23 cellular contexts compared by ENCODE assay signal in the genomic region with DNA sequence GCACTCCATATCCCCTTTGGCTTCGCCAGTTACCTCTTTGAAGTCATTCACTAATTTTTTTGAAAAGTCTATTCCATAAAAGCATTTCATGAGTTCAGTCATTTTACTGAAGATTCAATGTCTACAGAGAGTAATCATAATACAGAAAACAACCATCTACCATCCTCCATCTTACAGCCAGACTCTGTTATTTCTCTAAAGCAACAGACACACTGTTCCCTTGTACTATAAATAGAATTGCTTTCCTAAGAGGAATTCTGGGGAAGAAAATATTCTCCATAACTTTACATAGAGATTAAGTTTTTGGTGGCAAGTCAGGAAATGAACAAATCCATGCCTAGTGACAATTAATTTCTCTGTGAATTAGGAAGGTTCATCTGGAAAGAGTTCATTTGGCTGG. TPM values are rescaled to one million over a fixed set of nuclear protein-coding genes. Genes with fewer than 3 reads are reported as not detected.
DNase-seq lines count a peak whose midpoint lies in the region; ATAC-seq and TF ChIP-seq lines count a peak whose summit lies in the region.
"Had no signal": no experiment of that assay in that cellular context is flagged by ENCODE, and none has a peak within 500 bp of the region (broad histone marks: within the 10 kb centered on the region; RNA-seq: fewer than 3 reads in every experiment).

No MANE protein-coding gene starts in this region.

- POLR2A ChIA-PET in OCI-LY7 (lab: Charles Lee) = interaction anchor here (0.7 kb wide), 1 partner anchor 86 kb away, joined by 3 read pairs; no protein-coding TSS in a partner anchor

- H3K4me1 ChIP-seq in heart left ventricle (peaks cover 0 to 4% (median 0%) of the 10 kb centered on the region in 12 donors), right atrium auricular region (no peaks in the 10 kb centered on the region), parathyroid adenoma (no peaks in the 10 kb centered on the region), OCI-LY7 (ENCODE audit: insufficient read depth, low read length, poor library complexity, severe bottlenecking) (no peaks in the 10 kb centered on the region)
- H3K4me1 ChIP-seq: Caco-2 had no signal

- H2AFZ ChIP-seq in parathyroid adenoma = peak overlapping the region; percentile 56
- no peak overlapping the region for H2AFZ ChIP-seq in OCI-LY7 (ENCODE audit: low read length)
- H2AFZ ChIP-seq: GM23338, PC-9 had no signal

- TF ChIP-seq CTCF in heart left ventricle (IDR thresholded peaks at IDR 0.05) = no peak
- no peak for TF ChIP-seq CTCF in right atrium auricular region (IDR thresholded peaks at IDR 0.05)
- no peak for TF ChIP-seq CTCF in parathyroid adenoma (IDR thresholded peaks at IDR 0.05)
- no peak for TF ChIP-seq CTCF in lower leg skin (IDR thresholded peaks at IDR 0.05)
- no peak for TF ChIP-seq CTCF in OCI-LY7 (conservative IDR thresholded peaks at IDR 0.05; ENCODE audit: low read length)

- 56 to 91% (median 71%) methylated on average over 1 of the region's 1 CpG for WGBS in heart left ventricle, 4 donors
- WGBS in lower leg skin, 2 donors = 59 to 71% methylated on average over 1 of the region's 1 CpG

- H3K79me2 ChIP-seq in parathyroid adenoma (no peaks in the 10 kb centered on the region), OCI-LY7 (ENCODE audit: insufficient read depth, low read depth, low read length) (no peaks in the 10 kb centered on the region)

- no peaks in the 10 kb centered on the region for H3K9me3 ChIP-seq in heart left ventricle
- H3K9me3 ChIP-seq in right atrium auricular region = no peaks in the 10 kb centered on the region
- H3K9me3 ChIP-seq in parathyroid adenoma (ENCODE audit: control insufficient read depth, low read length) = no peaks in the 10 kb centered on the region
- H3K9me3 ChIP-seq in OCI-LY7 (ENCODE audit: low read length) = no peaks in the 10 kb centered on the region
- H3K9me3 ChIP-seq: Caco-2, MG63 had no signal

- intact Hi-C loops in heart left ventricle (cut with DNase I) (no loop called here), lower leg skin (cut with DNase I; ENCODE audit: low total_unique reads) (no loop called here), OCI-LY7 (cut with micrococcal nuclease; ENCODE audit: unreplicated experiment) (no loop called here)

- H3K4me2 ChIP-seq in parathyroid adenoma (ENCODE audit: low read length) = no peak overlapping the region
- no peak overlapping the region for H3K4me2 ChIP-seq in OCI-LY7 (ENCODE audit: low read length)
- H3K4me2 ChIP-seq: BLaER1 treated with 17β-estradiol and CSF1 and Interleukin-3, amounts not matched to agents 10 nM and 100 nM; GM23338; PC-9 had no signal

- H3K9me2 ChIP-seq in OCI-LY7 (ENCODE audit: insufficient read depth, low read length) = no peaks in the 10 kb centered on the region

- H3K36me3 ChIP-seq in heart left ventricle = no peaks in the 10 kb centered on the region
- no peaks in the 10 kb centered on the region for H3K36me3 ChIP-seq in right atrium auricular region
- no peaks in the 10 kb centered on the region for H3K36me3 ChIP-seq in parathyroid adenoma (ENCODE audit: control insufficient read depth, insufficient read depth, low read length)
- H3K36me3 ChIP-seq in OCI-LY7 (ENCODE audit: insufficient read depth, low read length) = no peaks in the 10 kb centered on the region
- H3K36me3 ChIP-seq: MG63 had no signal

- H3K4me3 ChIP-seq in heart left ventricle = no peak overlapping the region
- H3K4me3 ChIP-seq in right atrium auricular region = no peak overlapping the region
- no peak overlapping the region for H3K4me3 ChIP-seq in parathyroid adenoma (ENCODE audit: low read depth, low read length)
- H3K4me3 ChIP-seq in lower leg skin (ENCODE audit: low read depth, poor library complexity, severe bottlenecking) = no peak overlapping the region
- no peak overlapping the region for H3K4me3 ChIP-seq in OCI-LY7 (ENCODE audit: low read depth, low read length, poor library complexity, severe bottlenecking)
- H3K4me3 ChIP-seq: BLaER1 treated with 17β-estradiol and CSF1 and Interleukin-3, amounts not matched to agents 10 nM and 100 nM; GM23338; K562; MG63; PC-9 had no signal

- no TSS peak for BruUV-seq in OCI-LY7 (replicated peaks; lab: Mats Ljungman, UMichigan)

- no peaks in the 10 kb centered on the region for H3K27me3 ChIP-seq in heart left ventricle
- H3K27me3 ChIP-seq in right atrium auricular region = no peaks in the 10 kb centered on the region
- H3K27me3 ChIP-seq in parathyroid adenoma (ENCODE audit: control insufficient read depth, insufficient read depth, low read length) = no peaks in the 10 kb centered on the region
- H3K27me3 ChIP-seq: BLaER1 treated with 17β-estradiol and CSF1 and Interleukin-3, amounts not matched to agents 10 nM and 100 nM; MG63 had no signal

- TF ChIP-seq POLR2A in heart left ventricle (IDR thresholded peaks at IDR 0.05) (no peak), lower leg skin (IDR thresholded peaks at IDR 0.05) (no peak)

- H3K27ac ChIP-seq in heart left ventricle = peak overlapping the region in 9 of 12 donors; percentile 18 to 63 (median 52)
- peak overlapping the region in 1 of 2 donors; percentile 29 for H3K27ac ChIP-seq in right atrium auricular region
- H3K27ac ChIP-seq in parathyroid adenoma = no peak overlapping the region
- no peak overlapping the region for H3K27ac ChIP-seq in OCI-LY7 (ENCODE audit: low read depth, low read length, poor library complexity, severe bottlenecking)
- H3K27ac ChIP-seq: BLaER1 treated with 17β-estradiol and CSF1 and Interleukin-3, amounts not matched to agents 10 nM and 100 nM; PC-9 had no signal

- H3K9ac ChIP-seq in parathyroid adenoma = no peak overlapping the region
- H3K9ac ChIP-seq: BLaER1 treated with 17β-estradiol and CSF1 and Interleukin-3, amounts not matched to agents 10 nM and 100 nM had no signal

- CTCF ChIA-PET in OCI-LY7 (lab: Charles Lee; ENCODE audit: unreplicated experiment) = no interaction called here

- no peaks in the 10 kb centered on the region for H4K20me1 ChIP-seq in OCI-LY7 (ENCODE audit: insufficient read depth, low read length)
- H4K20me1 ChIP-seq: BLaER1 treated with 17β-estradiol and CSF1 and Interleukin-3, amounts not matched to agents 10 nM and 100 nM had no signal

- DNase-seq in heart left ventricle (no peak), right atrium auricular region (ENCODE audit: low spot score) (no peak), cerebellar cortex (ENCODE audit: low spot score) (peak; percentile 28), superior temporal gyrus (ENCODE audit: extremely low spot score) (peak; percentile 22), lower leg skin (ENCODE audit: low spot score in 2 of 2) (no peak), OCI-LY7 (ENCODE audit: low spot score) (no peak)
- DNase-seq: 8988T; Caco-2; CD4-positive, alpha-beta memory T cell; DND-41; HCEC 1CT; MG63; NCI-H1694 treated with DMSO at 0.1 percent for 48 hours; NCI-H2081 treated with DMSO at 0.1 percent for 48 hours; NCI-H446 treated with DMSO at 0.1 percent for 48 hours; NCI-H526 treated with DMSO at 0.1 percent for 48 hours; PC-9; RPMI8226 had no signal

- ATAC-seq in heart left ventricle (peak in 2 of 4 donors; percentile 51 to 52), SK-N-SH treated with all-trans-retinoic acid at 6 μM for 48 hours (no peak)
- ATAC-seq: GM23338, K562 had no signal

TF ChIP-seq in SK-N-SH treated with all-trans-retinoic acid at 6 μM for 48 hours, 23 proteins besides CTCF, POLR2A, EP300 and RAD21:
- TF ChIP-seq, protein P1, sequence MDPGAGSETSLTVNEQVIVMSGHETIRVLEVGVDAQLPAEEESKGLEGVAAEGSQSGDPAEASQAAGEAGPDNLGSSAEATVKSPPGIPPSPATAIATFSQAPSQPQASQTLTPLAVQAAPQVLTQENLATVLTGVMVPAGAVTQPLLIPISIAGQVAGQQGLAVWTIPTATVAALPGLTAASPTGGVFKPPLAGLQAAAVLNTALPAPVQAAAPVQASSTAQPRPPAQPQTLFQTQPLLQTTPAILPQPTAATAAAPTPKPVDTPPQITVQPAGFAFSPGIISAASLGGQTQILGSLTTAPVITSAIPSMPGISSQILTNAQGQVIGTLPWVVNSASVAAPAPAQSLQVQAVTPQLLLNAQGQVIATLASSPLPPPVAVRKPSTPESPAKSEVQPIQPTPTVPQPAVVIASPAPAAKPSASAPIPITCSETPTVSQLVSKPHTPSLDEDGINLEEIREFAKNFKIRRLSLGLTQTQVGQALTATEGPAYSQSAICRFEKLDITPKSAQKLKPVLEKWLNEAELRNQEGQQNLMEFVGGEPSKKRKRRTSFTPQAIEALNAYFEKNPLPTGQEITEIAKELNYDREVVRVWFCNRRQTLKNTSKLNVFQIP (CRISPR knock-in tag; IDR thresholded peaks at IDR 0.05; ENCODE audit: borderline replicate concordance, low read depth) = no peak
- TF ChIP-seq, protein P2, sequence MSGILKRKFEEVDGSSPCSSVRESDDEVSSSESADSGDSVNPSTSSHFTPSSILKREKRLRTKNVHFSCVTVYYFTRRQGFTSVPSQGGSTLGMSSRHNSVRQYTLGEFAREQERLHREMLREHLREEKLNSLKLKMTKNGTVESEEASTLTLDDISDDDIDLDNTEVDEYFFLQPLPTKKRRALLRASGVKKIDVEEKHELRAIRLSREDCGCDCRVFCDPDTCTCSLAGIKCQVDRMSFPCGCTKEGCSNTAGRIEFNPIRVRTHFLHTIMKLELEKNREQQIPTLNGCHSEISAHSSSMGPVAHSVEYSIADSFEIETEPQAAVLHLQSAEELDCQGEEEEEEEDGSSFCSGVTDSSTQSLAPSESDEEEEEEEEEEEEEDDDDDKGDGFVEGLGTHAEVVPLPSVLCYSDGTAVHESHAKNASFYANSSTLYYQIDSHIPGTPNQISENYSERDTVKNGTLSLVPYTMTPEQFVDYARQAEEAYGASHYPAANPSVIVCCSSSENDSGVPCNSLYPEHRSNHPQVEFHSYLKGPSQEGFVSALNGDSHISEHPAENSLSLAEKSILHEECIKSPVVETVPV (CRISPR knock-in tag; IDR thresholded peaks at IDR 0.05) = no peak
- TF ChIP-seq ZNF565 (CRISPR knock-in tag; conservative IDR thresholded peaks at IDR 0.05; ENCODE audit: low read depth) (no peak), RARB (CRISPR knock-in tag; IDR thresholded peaks at IDR 0.05) (no peak), ZC3H10 (CRISPR knock-in tag; IDR thresholded peaks at IDR 0.05) (no peak), ESRRG (CRISPR knock-in tag; IDR thresholded peaks at IDR 0.05) (no peak), ARNTL (CRISPR knock-in tag; IDR thresholded peaks at IDR 0.05; ENCODE audit: borderline replicate concordance, low read depth) (no peak), ZNF70 (CRISPR knock-in tag; IDR thresholded peaks at IDR 0.05) (no peak)

RNA-seq across cellular contexts. Expression of a gene that starts 37.0 kb away (rescaled TPM):
- total RNA-seq in heart left ventricle (10 to 100 TPM in 5 of 9 donors, 1 to 10 TPM in 4; 5.0 to 16.4 (median 10.8) TPM), right atrium auricular region (10 to 100 TPM in 1 of 2 donors, 1 to 10 TPM in 1; 5.1 to 10.1 TPM), lower leg skin (1 to 10 TPM; 1.1 to 2.5 (median 1.6) TPM), OCI-LY7 (2022) (0.70 and 0.89 TPM in 2 replicates)
- 1 to 10 TPM; 2.6 to 4.3 TPM for polyA plus RNA-seq in heart left ventricle
- not detected in 2 replicates for total RNA-seq in OCI-LY7 (2014; rRNA removed; shearing (Covaris generic))
- total RNA-seq: CD4-positive, alpha-beta memory T cell had no signal
- polyA plus RNA-seq: CD4-positive, alpha-beta memory T cell had no signal

RNA-seq across cellular contexts. Expression of a gene that starts 57.3 kb away (rescaled TPM):
- total RNA-seq in heart left ventricle = 100 to 1,000 TPM in 1 of 9 donors, 10 to 100 TPM in 3, 1 to 10 TPM in 5; 5.6 to 180 (median 9.3) TPM
- 1 to 10 TPM; 1.4 to 3.5 TPM for polyA plus RNA-seq in heart left ventricle
- 10 to 100 TPM in 1 of 2 donors, 1 to 10 TPM in 1; 4.4 to 19.7 TPM for total RNA-seq in right atrium auricular region
- total RNA-seq in lower leg skin = 1 to 10 TPM; 2.6 to 5.8 (median 3.3) TPM
- total RNA-seq in OCI-LY7 (2014; rRNA removed; shearing (Covaris generic)) = 23.8 and 25.4 TPM in 2 replicates
- total RNA-seq in OCI-LY7 (2022) = 29.8 and 38.3 TPM in 2 replicates
- total RNA-seq: GM23338 had no signal

Comparison
In these comparisons a context has a peak if more than half of its experiments do, and no peak if none do; other contexts are left out.
1. DNase-seq: peak in cerebellar cortex (single experiment) and superior temporal gyrus (single experiment); none in heart left ventricle (0 of 5), right atrium auricular region (single experiment), lower leg skin (0 of 2) and OCI-LY7 (single experiment).
2. H3K27ac ChIP-seq: peak in heart left ventricle (9 of 12); none in parathyroid adenoma (single experiment) and OCI-LY7 (single experiment).